11 cellular contexts compared by ENCODE assay signal in the genomic region with DNA sequence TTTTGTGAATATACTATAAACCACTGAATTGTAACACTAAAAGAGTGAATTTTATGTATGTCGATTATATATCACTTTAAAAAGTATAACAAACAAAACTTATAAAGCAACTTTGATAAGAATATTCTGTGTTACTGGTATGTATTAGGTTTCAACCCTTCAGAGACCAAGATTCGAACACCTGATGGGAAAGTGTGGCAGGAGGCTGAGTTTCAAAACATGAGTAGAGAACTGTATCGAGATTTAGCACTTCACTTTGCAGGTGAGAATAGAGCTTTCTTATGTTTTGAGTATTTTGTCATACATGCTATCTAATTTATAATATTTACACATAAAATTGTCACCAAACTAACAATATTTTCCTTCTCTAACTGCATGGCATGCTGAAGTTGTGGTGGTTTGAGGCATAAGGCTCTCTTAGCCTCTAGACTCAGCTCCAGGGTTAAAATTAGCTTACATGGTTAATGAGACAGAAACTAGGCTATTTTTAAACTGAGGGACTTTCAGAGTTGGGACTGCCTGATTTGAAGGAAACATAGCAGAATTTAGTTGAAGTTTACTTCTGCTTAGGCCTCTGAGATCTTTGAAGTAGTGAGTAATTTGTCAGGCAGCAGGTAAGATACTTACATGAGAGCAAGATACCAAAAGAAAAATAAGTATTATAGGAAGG. TPM values are rescaled to one million over a fixed set of nuclear protein-coding genes. Genes with fewer than 3 reads are reported as not detected.
DNase-seq lines count a peak whose midpoint lies in the region; ATAC-seq and TF ChIP-seq lines count a peak whose summit lies in the region.
"Had no signal": no experiment of that assay in that cellular context is flagged by ENCODE, and none has a peak within 500 bp of the region (broad histone marks: within the 10 kb centered on the region; RNA-seq: fewer than 3 reads in every experiment).

No MANE protein-coding gene starts in this region.

- H3K27ac ChIP-seq in heart left ventricle: peak overlapping the region in 5 of 12 donors; percentile 0 to 43 (median 19)
- no peak overlapping the region for H3K27ac ChIP-seq in right cardiac atrium (ENCODE audit: low read length)

- DNase-seq in heart left ventricle (no peak), right cardiac atrium (no peak), mesenteric fat pad (ENCODE audit: low spot score) (no peak), progenitor cell of endocrine pancreas (ENCODE audit: low spot score, unreplicated experiment) (no peak), glomerular visceral epithelial cell (ENCODE audit: extremely low spot score) (no peak)
- no peak for DNase-seq in stimulated activated naive B cell treated with anti-CD40 and anti-IgM and Interleukin-4, amounts not matched to agents 10 μg/mL and 1 μg/mL and 100 μg/mL, for 72 hours
- DNase-seq: activated T-cell treated with anti-CD3 and anti-CD28 coated beads, Interleukin-2, amount 50 U/mL, for 4 hours; NCI-H526; T-helper 2 cell had no signal

- ATAC-seq in heart left ventricle (peak; percentile 20 to 49 (median 40)), right cardiac atrium (no peak), HG02610 (IDR thresholded peaks at IDR 0.05; ENCODE audit: unreplicated experiment) (peak; percentile 87), HG03442 (IDR thresholded peaks at IDR 0.05; ENCODE audit: unreplicated experiment) (peak; percentile 89)
- peak; percentile 79 to 93 for ATAC-seq in stimulated activated naive B cell treated with anti-CD40 and anti-IgM and Interleukin-4, amounts not matched to agents 10 μg/mL and 1 μg/mL and 100 μg/mL, for 72 hours (replicated peaks)
- ATAC-seq: activated T-cell treated with anti-CD3 and anti-CD28 coated beads, Interleukin-2, amount 50 U/mL, for 4 hours had no signal

- H3K27ac Mint-ChIP-seq in stimulated activated naive B cell treated with anti-CD40 and anti-IgM and Interleukin-4, amounts not matched to agents 10 μg/mL and 1 μg/mL and 100 μg/mL, for 72 hours: peak overlapping the region; percentile 14
- H3K27ac Mint-ChIP-seq in progenitor cell of endocrine pancreas: no peak overlapping the region

- TF ChIP-seq CTCF in heart left ventricle (IDR thresholded peaks at IDR 0.05) (no peak), progenitor cell of endocrine pancreas (IDR thresholded peaks at IDR 0.05; ENCODE audit: unreplicated experiment) (no peak)

- H3K27me3 ChIP-seq in heart left ventricle (no peaks in the 10 kb centered on the region), right cardiac atrium (ENCODE audit: control insufficient read depth, insufficient read depth) (no peaks in the 10 kb centered on the region)

- H3K9me3 Mint-ChIP-seq in stimulated activated naive B cell treated with anti-CD40 and anti-IgM and Interleukin-4, amounts not matched to agents 10 μg/mL and 1 μg/mL and 100 μg/mL, for 72 hours: peaks cover 2 to 3% of the 10 kb centered on the region in 2 donors
- peaks cover 4% of the 10 kb centered on the region for H3K9me3 Mint-ChIP-seq in progenitor cell of endocrine pancreas (ENCODE audit: low read depth)
- H3K9me3 Mint-ChIP-seq: activated T-cell treated with anti-CD3 and anti-CD28 coated beads, Interleukin-2, amount 50 U/mL, for 4 hours had no signal

- H3K4me3 ChIP-seq in heart left ventricle (no peak overlapping the region), right cardiac atrium (ENCODE audit: low read length) (no peak overlapping the region)

- peaks cover 0 to 71% (median 30%) of the 10 kb centered on the region in 9 donors for H3K36me3 ChIP-seq in heart left ventricle

- H3K9me3 ChIP-seq in heart left ventricle: peaks cover 0 to 4% (median 0%) of the 10 kb centered on the region in 12 donors
- no peaks in the 10 kb centered on the region for H3K9me3 ChIP-seq in right cardiac atrium (ENCODE audit: control insufficient read depth, low read length)

- no peak for TF ChIP-seq POLR2A in heart left ventricle (IDR thresholded peaks at IDR 0.05)

- H3K4me1 Mint-ChIP-seq in stimulated activated naive B cell treated with anti-CD40 and anti-IgM and Interleukin-4, amounts not matched to agents 10 μg/mL and 1 μg/mL and 100 μg/mL, for 72 hours: peaks cover 9 to 10% of the 10 kb centered on the region in 2 donors
- H3K4me1 Mint-ChIP-seq in progenitor cell of endocrine pancreas (ENCODE audit: low read depth): no peaks in the 10 kb centered on the region

- H3K4me3 Mint-ChIP-seq in stimulated activated naive B cell treated with anti-CD40 and anti-IgM and Interleukin-4, amounts not matched to agents 10 μg/mL and 1 μg/mL and 100 μg/mL, for 72 hours: no peak overlapping the region
- no peak overlapping the region for H3K4me3 Mint-ChIP-seq in progenitor cell of endocrine pancreas (ENCODE audit: low read depth)
- H3K4me3 Mint-ChIP-seq: activated T-cell treated with anti-CD3 and anti-CD28 coated beads, Interleukin-2, amount 50 U/mL, for 4 hours had no signal

- peaks cover 0 to 38% (median 12%) of the 10 kb centered on the region in 12 donors for H3K4me1 ChIP-seq in heart left ventricle
- no peaks in the 10 kb centered on the region for H3K4me1 ChIP-seq in right cardiac atrium (ENCODE audit: control insufficient read depth, insufficient read depth, low read length)

- H3K36me3 Mint-ChIP-seq in stimulated activated naive B cell treated with anti-CD40 and anti-IgM and Interleukin-4, amounts not matched to agents 10 μg/mL and 1 μg/mL and 100 μg/mL, for 72 hours: peaks cover 18 to 27% of the 10 kb centered on the region in 2 donors
- peaks cover 21% of the 10 kb centered on the region for H3K36me3 Mint-ChIP-seq in progenitor cell of endocrine pancreas (ENCODE audit: insufficient read depth)

- H3K27me3 Mint-ChIP-seq in stimulated activated naive B cell treated with anti-CD40 and anti-IgM and Interleukin-4, amounts not matched to agents 10 μg/mL and 1 μg/mL and 100 μg/mL, for 72 hours: no peaks in the 10 kb centered on the region
- H3K27me3 Mint-ChIP-seq in progenitor cell of endocrine pancreas: no peaks in the 10 kb centered on the region

- WGBS in heart left ventricle, 4 donors: 86 to 91% (median 89%) methylated on average over 3 of the region's 3 CpGs
- WGBS in right cardiac atrium: 89% methylated on average over 3 of the region's 3 CpGs

- intact Hi-C loops in heart left ventricle (cut with DNase I): loop anchor here in 1 of 10 donors (5.0 kb wide), 1 partner anchor 51 kb away; the partner anchor contains the start of gene CEP350
- intact Hi-C loops in right cardiac atrium (cut with DNase I): loop anchor here in 1 of 4 donors (10.0 kb wide), 1 partner anchor 98 kb away; no protein-coding TSS in a partner anchor

RNA-seq across cellular contexts. Expression of gene CEP350, which starts 48.6 kb away (rescaled TPM):
- 10 to 100 TPM; 29.9 to 65.3 (median 41.8) TPM for total RNA-seq in heart left ventricle
- 10 to 100 TPM in 1 of 2 donors, 1 to 10 TPM in 1; 7.8 to 10.1 TPM for polyA plus RNA-seq in heart left ventricle
- 10 to 100 TPM; 34.3 to 40.3 (median 36.1) TPM for total RNA-seq in right cardiac atrium
- polyA plus RNA-seq in right cardiac atrium: 6.8 TPM
- total RNA-seq in mesenteric fat pad: 57.6 TPM
- 48.7 and 49.7 TPM in 2 replicates for total RNA-seq in progenitor cell of endocrine pancreas

Comparison
In these comparisons a context has a peak if more than half of its experiments do, and no peak if none do; other contexts are left out.
1. ATAC-seq: peak in heart left ventricle (4 of 4), HG02610 (single experiment), HG03442 (single experiment) and stimulated activated naive B cell treated with anti-CD40 and anti-IgM and Interleukin-4, amounts not matched to agents 10 μg/mL and 1 μg/mL and 100 μg/mL, for 72 hours (2 of 2); none in right cardiac atrium (0 of 2).